ENCODE assay signal across 15 cellular contexts in the genomic region with DNA sequence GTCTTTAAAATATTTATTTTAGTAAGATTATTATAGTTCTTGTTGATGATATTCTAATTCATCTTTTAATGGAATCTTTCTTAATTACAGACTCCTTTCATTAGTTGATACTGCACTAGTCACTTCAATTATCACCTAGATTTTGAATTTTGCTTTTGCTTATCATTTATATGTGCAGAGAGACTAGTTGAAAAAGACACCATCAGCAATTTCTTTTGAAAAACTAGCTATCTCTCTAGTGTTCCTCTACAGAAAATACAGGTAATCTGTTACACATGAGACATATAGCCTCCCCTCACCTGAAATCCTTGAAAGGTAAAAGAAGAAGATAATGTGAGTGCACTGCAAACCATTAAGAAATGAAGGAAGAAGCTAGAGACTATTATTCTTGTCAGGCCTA.
"Had no signal": no experiment of that assay in that cellular context is flagged by ENCODE, and none has a peak within 500 bp of the region (broad histone marks: within the 10 kb centered on the region; RNA-seq: fewer than 3 reads in every experiment).

No MANE protein-coding gene starts in this region.

- ATAC-seq: esophagus mucosa, gastrocnemius medialis, heart right ventricle had no signal

- FAIRE-seq: urothelium cell line had no signal

- H3K4me3 ChIP-seq: gastrocnemius medialis, heart right ventricle, smooth muscle cell, thyroid gland had no signal

- H3K9me3 ChIP-seq: gastrocnemius medialis, neutrophil, thyroid gland had no signal

- H3K27me3 ChIP-seq: gastrocnemius medialis, heart right ventricle, neutrophil, thyroid gland had no signal

- H3K4me1 ChIP-seq: gastrocnemius medialis, thyroid gland had no signal

- H3K27ac ChIP-seq: gastrocnemius medialis, heart right ventricle, neutrophil, thyroid gland had no signal

- DNase-seq: effector memory CD4-positive, alpha-beta T cell; gastrocnemius medialis; heart right ventricle; hypothalamus; kidney glomerular epithelial cell; mesendoderm; naive B cell; nephron progenitor cell; stimulated activated CD4-positive, alpha-beta T cell treated with anti-CD3 and anti-CD28 coated beads, Interleukin-2, amount 100 ng/mL, for 48 hours; stimulated activated naive CD4-positive, alpha-beta T cell treated with Interleukin-2 at 50 U/mL for 16 hours; thyroid gland had no signal

- H3K36me3 ChIP-seq: gastrocnemius medialis, heart right ventricle, neutrophil, thyroid gland had no signal

- H3K4me2 ChIP-seq: smooth muscle cell had no signal
